Comparison of ENCODE assay signal across 1 cellular context in the genomic region with DNA sequence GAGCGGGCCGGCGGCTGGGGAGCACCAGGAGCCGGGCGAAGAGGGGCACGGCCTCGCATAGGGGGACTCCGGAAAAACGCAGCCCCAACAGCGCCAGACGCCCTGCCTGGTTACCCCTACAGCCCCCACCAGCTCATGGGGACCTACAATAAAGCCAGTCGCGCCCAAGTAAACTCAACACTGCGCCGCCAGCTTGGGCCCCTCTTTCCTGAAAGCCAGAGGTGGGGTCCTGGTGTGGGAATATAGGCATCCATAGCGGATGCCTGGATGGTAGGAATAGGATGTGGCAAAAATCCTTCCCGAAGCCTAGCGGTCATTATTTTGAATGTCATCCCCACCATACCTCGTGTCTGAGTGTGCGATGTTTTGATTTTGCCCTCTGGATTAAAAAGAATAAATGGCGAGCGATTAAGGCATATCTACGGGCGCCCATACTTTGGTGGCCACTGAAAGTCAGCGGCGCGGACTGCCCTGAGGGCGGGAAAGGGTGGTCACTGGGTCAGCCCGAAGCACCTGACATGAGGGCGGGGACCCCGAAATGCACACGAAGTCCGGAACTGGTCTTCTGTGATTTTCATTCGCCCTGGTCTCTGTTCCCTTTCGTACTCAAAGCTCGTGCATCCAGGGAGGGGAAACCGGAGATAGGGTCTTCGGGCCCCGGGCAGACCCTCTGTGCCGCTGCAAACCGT.
TF ChIP-seq lines count a peak whose summit lies in the region.

A gene with protein sequence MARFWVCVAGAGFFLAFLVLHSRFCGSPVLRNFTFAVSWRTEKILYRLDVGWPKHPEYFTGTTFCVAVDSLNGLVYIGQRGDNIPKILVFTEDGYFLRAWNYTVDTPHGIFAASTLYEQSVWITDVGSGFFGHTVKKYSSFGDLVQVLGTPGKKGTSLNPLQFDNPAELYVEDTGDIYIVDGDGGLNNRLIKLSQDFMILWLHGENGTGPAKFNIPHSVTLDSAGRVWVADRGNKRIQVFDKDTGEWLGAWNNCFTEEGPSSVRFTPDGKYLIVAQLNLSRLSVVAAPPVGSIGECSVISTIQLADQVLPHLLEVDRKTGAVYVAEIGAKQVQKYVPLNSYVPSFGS (plus strand): TSS at position 577 of the 689 bp plus-strand sequence. CDS start 184 bp downstream, outside the sequence.
A gene (minus strand): TSS at position 210 of the 689 bp plus-strand sequence. CDS start 847 bp downstream, outside the sequence.

TF ChIP-seq in HepG2, 621 proteins besides CTCF, POLR2A, EP300 and RAD21 (continued from another document and continues in another):
- TF ChIP-seq, protein P1, sequence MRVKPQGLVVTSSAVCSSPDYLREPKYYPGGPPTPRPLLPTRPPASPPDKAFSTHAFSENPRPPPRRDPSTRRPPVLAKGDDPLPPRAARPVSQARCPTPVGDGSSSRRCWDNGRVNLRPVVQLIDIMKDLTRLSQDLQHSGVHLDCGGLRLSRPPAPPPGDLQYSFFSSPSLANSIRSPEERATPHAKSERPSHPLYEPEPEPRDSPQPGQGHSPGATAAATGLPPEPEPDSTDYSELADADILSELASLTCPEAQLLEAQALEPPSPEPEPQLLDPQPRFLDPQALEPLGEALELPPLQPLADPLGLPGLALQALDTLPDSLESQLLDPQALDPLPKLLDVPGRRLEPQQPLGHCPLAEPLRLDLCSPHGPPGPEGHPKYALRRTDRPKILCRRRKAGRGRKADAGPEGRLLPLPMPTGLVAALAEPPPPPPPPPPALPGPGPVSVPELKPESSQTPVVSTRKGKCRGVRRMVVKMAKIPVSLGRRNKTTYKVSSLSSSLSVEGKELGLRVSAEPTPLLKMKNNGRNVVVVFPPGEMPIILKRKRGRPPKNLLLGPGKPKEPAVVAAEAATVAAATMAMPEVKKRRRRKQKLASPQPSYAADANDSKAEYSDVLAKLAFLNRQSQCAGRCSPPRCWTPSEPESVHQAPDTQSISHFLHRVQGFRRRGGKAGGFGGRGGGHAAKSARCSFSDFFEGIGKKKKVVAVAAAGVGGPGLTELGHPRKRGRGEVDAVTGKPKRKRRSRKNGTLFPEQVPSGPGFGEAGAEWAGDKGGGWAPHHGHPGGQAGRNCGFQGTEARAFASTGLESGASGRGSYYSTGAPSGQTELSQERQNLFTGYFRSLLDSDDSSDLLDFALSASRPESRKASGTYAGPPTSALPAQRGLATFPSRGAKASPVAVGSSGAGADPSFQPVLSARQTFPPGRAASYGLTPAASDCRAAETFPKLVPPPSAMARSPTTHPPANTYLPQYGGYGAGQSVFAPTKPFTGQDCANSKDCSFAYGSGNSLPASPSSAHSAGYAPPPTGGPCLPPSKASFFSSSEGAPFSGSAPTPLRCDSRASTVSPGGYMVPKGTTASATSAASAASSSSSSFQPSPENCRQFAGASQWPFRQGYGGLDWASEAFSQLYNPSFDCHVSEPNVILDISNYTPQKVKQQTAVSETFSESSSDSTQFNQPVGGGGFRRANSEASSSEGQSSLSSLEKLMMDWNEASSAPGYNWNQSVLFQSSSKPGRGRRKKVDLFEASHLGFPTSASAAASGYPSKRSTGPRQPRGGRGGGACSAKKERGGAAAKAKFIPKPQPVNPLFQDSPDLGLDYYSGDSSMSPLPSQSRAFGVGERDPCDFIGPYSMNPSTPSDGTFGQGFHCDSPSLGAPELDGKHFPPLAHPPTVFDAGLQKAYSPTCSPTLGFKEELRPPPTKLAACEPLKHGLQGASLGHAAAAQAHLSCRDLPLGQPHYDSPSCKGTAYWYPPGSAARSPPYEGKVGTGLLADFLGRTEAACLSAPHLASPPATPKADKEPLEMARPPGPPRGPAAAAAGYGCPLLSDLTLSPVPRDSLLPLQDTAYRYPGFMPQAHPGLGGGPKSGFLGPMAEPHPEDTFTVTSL (CRISPR knock-in tag; IDR thresholded peaks at IDR 0.05; ENCODE audit: borderline replicate concordance), result no peak
- TF ChIP-seq, protein P2, sequence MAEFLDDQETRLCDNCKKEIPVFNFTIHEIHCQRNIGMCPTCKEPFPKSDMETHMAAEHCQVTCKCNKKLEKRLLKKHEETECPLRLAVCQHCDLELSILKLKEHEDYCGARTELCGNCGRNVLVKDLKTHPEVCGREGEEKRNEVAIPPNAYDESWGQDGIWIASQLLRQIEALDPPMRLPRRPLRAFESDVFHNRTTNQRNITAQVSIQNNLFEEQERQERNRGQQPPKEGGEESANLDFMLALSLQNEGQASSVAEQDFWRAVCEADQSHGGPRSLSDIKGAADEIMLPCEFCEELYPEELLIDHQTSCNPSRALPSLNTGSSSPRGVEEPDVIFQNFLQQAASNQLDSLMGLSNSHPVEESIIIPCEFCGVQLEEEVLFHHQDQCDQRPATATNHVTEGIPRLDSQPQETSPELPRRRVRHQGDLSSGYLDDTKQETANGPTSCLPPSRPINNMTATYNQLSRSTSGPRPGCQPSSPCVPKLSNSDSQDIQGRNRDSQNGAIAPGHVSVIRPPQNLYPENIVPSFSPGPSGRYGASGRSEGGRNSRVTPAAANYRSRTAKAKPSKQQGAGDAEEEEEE (CRISPR knock-in tag; IDR thresholded peaks at IDR 0.05; ENCODE audit: borderline replicate concordance), result no peak
- TF ChIP-seq ZNF709 (CRISPR knock-in tag; IDR thresholded peaks at IDR 0.05) (0 out of 2 replicates have a peak, but pooled peaks have one; percentile 45), MAF1 (CRISPR knock-in tag; IDR thresholded peaks at IDR 0.05; ENCODE audit: borderline replicate concordance) (peak; percentile 34; the same call in 1 of the 2 replicates), ZNF547 (CRISPR knock-in tag; IDR thresholded peaks at IDR 0.05) (peak; percentile 57; the same call in 1 of the 2 replicates), ZNF329 (CRISPR knock-in tag; IDR thresholded peaks at IDR 0.05; ENCODE audit: low read depth) (no peak), ZNF570 (CRISPR knock-in tag; IDR thresholded peaks at IDR 0.05; ENCODE audit: borderline replicate concordance) (peak; percentile 53; the same call in 1 of the 2 replicates), ELF4 (CRISPR knock-in tag; IDR thresholded peaks at IDR 0.05; ENCODE audit: borderline replicate concordance) (peak; percentile 27; the same call in 1 of the 2 replicates), ZBTB7B (CRISPR knock-in tag; IDR thresholded peaks at IDR 0.05) (0 out of 2 replicates have a peak, but pooled peaks have one; percentile 56), MBNL3 (CRISPR knock-in tag; conservative IDR thresholded peaks at IDR 0.05) (no peak), REXO4 (CRISPR knock-in tag; IDR thresholded peaks at IDR 0.05; ENCODE audit: borderline replicate concordance) (no peak), HDAC1 (CRISPR knock-in tag; IDR thresholded peaks at IDR 0.05) (peak; percentile 75), GATAD1 (CRISPR knock-in tag; IDR thresholded peaks at IDR 0.05) (peak; percentile 93), ZFP41 (CRISPR knock-in tag; IDR thresholded peaks at IDR 0.05; ENCODE audit: borderline replicate concordance) (no peak), NRL (CRISPR knock-in tag; IDR thresholded peaks at IDR 0.05; ENCODE audit: borderline replicate concordance) (no peak; the same call in 1 of the 2 replicates), HOXA9 (CRISPR knock-in tag; IDR thresholded peaks at IDR 0.05; ENCODE audit: borderline replicate concordance) (no peak), POLR2G (IDR thresholded peaks at IDR 0.05; ENCODE audit: low read depth, low read length) (peak; percentile 80)
- TF ChIP-seq, protein P3, sequence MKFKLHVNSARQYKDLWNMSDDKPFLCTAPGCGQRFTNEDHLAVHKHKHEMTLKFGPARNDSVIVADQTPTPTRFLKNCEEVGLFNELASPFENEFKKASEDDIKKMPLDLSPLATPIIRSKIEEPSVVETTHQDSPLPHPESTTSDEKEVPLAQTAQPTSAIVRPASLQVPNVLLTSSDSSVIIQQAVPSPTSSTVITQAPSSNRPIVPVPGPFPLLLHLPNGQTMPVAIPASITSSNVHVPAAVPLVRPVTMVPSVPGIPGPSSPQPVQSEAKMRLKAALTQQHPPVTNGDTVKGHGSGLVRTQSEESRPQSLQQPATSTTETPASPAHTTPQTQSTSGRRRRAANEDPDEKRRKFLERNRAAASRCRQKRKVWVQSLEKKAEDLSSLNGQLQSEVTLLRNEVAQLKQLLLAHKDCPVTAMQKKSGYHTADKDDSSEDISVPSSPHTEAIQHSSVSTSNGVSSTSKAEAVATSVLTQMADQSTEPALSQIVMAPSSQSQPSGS (CRISPR knock-in tag; IDR thresholded peaks at IDR 0.05), result 0 out of 2 replicates have a peak, but pooled peaks have one; percentile 11
- TF ChIP-seq, protein P4, sequence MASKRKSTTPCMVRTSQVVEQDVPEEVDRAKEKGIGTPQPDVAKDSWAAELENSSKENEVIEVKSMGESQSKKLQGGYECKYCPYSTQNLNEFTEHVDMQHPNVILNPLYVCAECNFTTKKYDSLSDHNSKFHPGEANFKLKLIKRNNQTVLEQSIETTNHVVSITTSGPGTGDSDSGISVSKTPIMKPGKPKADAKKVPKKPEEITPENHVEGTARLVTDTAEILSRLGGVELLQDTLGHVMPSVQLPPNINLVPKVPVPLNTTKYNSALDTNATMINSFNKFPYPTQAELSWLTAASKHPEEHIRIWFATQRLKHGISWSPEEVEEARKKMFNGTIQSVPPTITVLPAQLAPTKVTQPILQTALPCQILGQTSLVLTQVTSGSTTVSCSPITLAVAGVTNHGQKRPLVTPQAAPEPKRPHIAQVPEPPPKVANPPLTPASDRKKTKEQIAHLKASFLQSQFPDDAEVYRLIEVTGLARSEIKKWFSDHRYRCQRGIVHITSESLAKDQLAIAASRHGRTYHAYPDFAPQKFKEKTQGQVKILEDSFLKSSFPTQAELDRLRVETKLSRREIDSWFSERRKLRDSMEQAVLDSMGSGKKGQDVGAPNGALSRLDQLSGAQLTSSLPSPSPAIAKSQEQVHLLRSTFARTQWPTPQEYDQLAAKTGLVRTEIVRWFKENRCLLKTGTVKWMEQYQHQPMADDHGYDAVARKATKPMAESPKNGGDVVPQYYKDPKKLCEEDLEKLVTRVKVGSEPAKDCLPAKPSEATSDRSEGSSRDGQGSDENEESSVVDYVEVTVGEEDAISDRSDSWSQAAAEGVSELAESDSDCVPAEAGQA (IDR thresholded peaks at IDR 0.05; ENCODE audit: low read depth), result peak; percentile 55; the same call in 1 of the 2 replicates
- TF ChIP-seq, protein P4 (CRISPR knock-in tag; IDR thresholded peaks at IDR 0.05; ENCODE audit: borderline replicate concordance), result peak; percentile 63; the same call in 1 of the 2 replicates
- TF ChIP-seq, protein P5, sequence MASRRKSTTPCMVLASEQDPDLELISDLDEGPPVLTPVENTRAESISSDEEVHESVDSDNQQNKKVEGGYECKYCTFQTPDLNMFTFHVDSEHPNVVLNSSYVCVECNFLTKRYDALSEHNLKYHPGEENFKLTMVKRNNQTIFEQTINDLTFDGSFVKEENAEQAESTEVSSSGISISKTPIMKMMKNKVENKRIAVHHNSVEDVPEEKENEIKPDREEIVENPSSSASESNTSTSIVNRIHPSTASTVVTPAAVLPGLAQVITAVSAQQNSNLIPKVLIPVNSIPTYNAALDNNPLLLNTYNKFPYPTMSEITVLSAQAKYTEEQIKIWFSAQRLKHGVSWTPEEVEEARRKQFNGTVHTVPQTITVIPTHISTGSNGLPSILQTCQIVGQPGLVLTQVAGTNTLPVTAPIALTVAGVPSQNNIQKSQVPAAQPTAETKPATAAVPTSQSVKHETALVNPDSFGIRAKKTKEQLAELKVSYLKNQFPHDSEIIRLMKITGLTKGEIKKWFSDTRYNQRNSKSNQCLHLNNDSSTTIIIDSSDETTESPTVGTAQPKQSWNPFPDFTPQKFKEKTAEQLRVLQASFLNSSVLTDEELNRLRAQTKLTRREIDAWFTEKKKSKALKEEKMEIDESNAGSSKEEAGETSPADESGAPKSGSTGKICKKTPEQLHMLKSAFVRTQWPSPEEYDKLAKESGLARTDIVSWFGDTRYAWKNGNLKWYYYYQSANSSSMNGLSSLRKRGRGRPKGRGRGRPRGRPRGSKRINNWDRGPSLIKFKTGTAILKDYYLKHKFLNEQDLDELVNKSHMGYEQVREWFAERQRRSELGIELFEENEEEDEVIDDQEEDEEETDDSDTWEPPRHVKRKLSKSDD (CRISPR knock-in tag; IDR thresholded peaks at IDR 0.05; ENCODE audit: low read depth), result no peak
- TF ChIP-seq, protein P6, sequence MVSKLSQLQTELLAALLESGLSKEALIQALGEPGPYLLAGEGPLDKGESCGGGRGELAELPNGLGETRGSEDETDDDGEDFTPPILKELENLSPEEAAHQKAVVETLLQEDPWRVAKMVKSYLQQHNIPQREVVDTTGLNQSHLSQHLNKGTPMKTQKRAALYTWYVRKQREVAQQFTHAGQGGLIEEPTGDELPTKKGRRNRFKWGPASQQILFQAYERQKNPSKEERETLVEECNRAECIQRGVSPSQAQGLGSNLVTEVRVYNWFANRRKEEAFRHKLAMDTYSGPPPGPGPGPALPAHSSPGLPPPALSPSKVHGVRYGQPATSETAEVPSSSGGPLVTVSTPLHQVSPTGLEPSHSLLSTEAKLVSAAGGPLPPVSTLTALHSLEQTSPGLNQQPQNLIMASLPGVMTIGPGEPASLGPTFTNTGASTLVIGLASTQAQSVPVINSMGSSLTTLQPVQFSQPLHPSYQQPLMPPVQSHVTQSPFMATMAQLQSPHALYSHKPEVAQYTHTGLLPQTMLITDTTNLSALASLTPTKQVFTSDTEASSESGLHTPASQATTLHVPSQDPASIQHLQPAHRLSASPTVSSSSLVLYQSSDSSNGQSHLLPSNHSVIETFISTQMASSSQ (IDR thresholded peaks at IDR 0.05; ENCODE audit: low read depth), result no peak
- TF ChIP-seq, protein P6 (CRISPR knock-in tag; IDR thresholded peaks at IDR 0.05; ENCODE audit: borderline replicate concordance), result peak; percentile 26; the same call in 1 of the 2 replicates
